Comparison of ENCODE assay signal across 8 cellular contexts in genomic region chr15:99104788-99105515, GRCh38. TPM values are rescaled to one million over a fixed set of nuclear protein-coding genes. Genes with fewer than 3 reads are reported as not detected.
DNase-seq lines count a peak whose midpoint lies in the region; ATAC-seq and TF ChIP-seq lines count a peak whose summit lies in the region.

TSS of gene SYNM (plus strand) at chr15:99105080. CDS start at chr15:99105200, 120 bp downstream.

- peaks cover 16% of the 10 kb centered on the region for H3K27me3 ChIP-seq in NT2/D1 (ENCODE audit: insufficient read depth, insufficient read length)

- in situ Hi-C loops in astrocyte of the spinal cord (cut with HindIII; ENCODE audit: low sequenced_read_pairs): no loop called here

- DNase-seq in DMS 273 treated with DMSO at 0.1 percent for 48 hours (lab: John Stamatoyannopoulos, UW) (peak; percentile 42), NT2/D1 (ENCODE audit: low read depth, low spot score) (peak; percentile 82), astrocyte of the spinal cord (ENCODE audit: low read depth, low spot score) (peak; percentile 69), hypothalamus (lab: John Stamatoyannopoulos, UW) (peak in 47 of 51 donors; percentile 31 to 93 (median 74)), pulmonary artery endothelial cell (ENCODE audit: low read depth, low spot score) (peak; percentile 43)
- DNase-seq in effector CD8-positive, alpha-beta T cell (lab: John Stamatoyannopoulos, UW): no peak

- H3K4me3 ChIP-seq in NT2/D1 (ENCODE audit: insufficient read length, low read depth) (peak within 1 kb of the TSS; percentile 72), astrocyte of the spinal cord (ENCODE audit: low read depth, low read length) (peak within 1 kb of the TSS; percentile 44)

- H3K9me3 ChIP-seq in NT2/D1 (ENCODE audit: insufficient read depth, low read length): no peaks in the 10 kb centered on the region

- ATAC-seq in GM19467 (IDR thresholded peaks at IDR 0.05; ENCODE audit: unreplicated experiment): peak; percentile 61
- peak; percentile 62 for ATAC-seq in HG03571 (IDR thresholded peaks at IDR 0.05; ENCODE audit: unreplicated experiment)

- H3K9ac ChIP-seq in NT2/D1 (ENCODE audit: insufficient read length, low read depth): peak within 1 kb of the TSS; percentile 88

- TF ChIP-seq CTCF in astrocyte of the spinal cord (IDR thresholded peaks at IDR 0.05; ENCODE audit: low read depth, low read length): peak; percentile 64

- H3K36me3 ChIP-seq in NT2/D1 (ENCODE audit: insufficient read depth, insufficient read length, low read length): peaks cover 16% of the 10 kb centered on the region

- H3K4me1 ChIP-seq in NT2/D1 (ENCODE audit: insufficient read depth, insufficient read length): peaks cover 8% of the 10 kb centered on the region

RNA-seq across cellular contexts. Expression of gene SYNM, which starts in this region (rescaled TPM):
- 5.9 and 10.2 TPM in 2 replicates for total RNA-seq in pulmonary artery endothelial cell
